Comparison of ENCODE assay signal across 8 cellular contexts in genomic region chr5:17282283-17283120, GRCh38.
DNase-seq lines count a peak whose midpoint lies in the region; ATAC-seq and TF ChIP-seq lines count a peak whose summit lies in the region.

No MANE protein-coding gene starts in this region.

- no peaks in the 10 kb centered on the region for H3K27me3 ChIP-seq in stomach

- peaks cover 3% of the 10 kb centered on the region for H3K9me3 Mint-ChIP-seq in activated naive CD8-positive, alpha-beta T cell treated with anti-CD3 and anti-CD28 coated beads for 36 hours

- ATAC-seq in GM19351 (IDR thresholded peaks at IDR 0.05; ENCODE audit: unreplicated experiment) (peak; percentile 96), HG03159 (IDR thresholded peaks at IDR 0.05; ENCODE audit: unreplicated experiment) (peak; percentile 98), left ventricle myocardium superior (no peak)

- H3K36me3 Mint-ChIP-seq in activated naive CD8-positive, alpha-beta T cell treated with anti-CD3 and anti-CD28 coated beads for 36 hours = no peaks in the 10 kb centered on the region

- no peaks in the 10 kb centered on the region for H3K36me3 ChIP-seq in stomach

- H3K27me3 Mint-ChIP-seq in activated naive CD8-positive, alpha-beta T cell treated with anti-CD3 and anti-CD28 coated beads for 36 hours = no peaks in the 10 kb centered on the region

- TF ChIP-seq POLR2A in stomach (IDR thresholded peaks at IDR 0.05) = no peak

- H3K4me3 ChIP-seq in stomach = no peak overlapping the region

- intact Hi-C loops in stomach (cut with DNase I; ENCODE audit: low total_unique reads) (no loop called here), left ventricle myocardium superior (cut with micrococcal nuclease) (no loop called here)

- WGBS in stomach, 5 donors = 49 to 62% (median 59%) methylated on average over 6 of the region's 6 CpGs

- no peak for TF ChIP-seq EP300 in stomach (IDR thresholded peaks at IDR 0.05)

- peak; percentile 57 for DNase-seq in Ammon's horn (ENCODE audit: low spot score)
- peak; percentile 8 for DNase-seq in activated naive CD8-positive, alpha-beta T cell treated with anti-CD3 and anti-CD28 coated beads for 36 hours
- DNase-seq in stomach = no peak
- no peak for DNase-seq in left ventricle myocardium superior
- no peak for DNase-seq in NCI-H2196 treated with DMSO at 0.1 percent for 48 hours (lab: John Stamatoyannopoulos, UW; ENCODE audit: unreplicated experiment)
- DNase-seq in DMS153 treated with DMSO at 0.1 percent for 48 hours (lab: John Stamatoyannopoulos, UW; ENCODE audit: unreplicated experiment) = no peak

- TF ChIP-seq CTCF in stomach (IDR thresholded peaks at IDR 0.05) = no peak

- H3K27ac ChIP-seq in stomach = no peak overlapping the region

- H3K4me1 ChIP-seq in stomach = no peaks in the 10 kb centered on the region

- peak overlapping the region; percentile 2 for H3K27ac Mint-ChIP-seq in activated naive CD8-positive, alpha-beta T cell treated with anti-CD3 and anti-CD28 coated beads for 36 hours

- peaks cover 2% of the 10 kb centered on the region for H3K4me1 Mint-ChIP-seq in activated naive CD8-positive, alpha-beta T cell treated with anti-CD3 and anti-CD28 coated beads for 36 hours

- no peaks in the 10 kb centered on the region for H3K9me3 ChIP-seq in stomach

- H3K4me3 Mint-ChIP-seq in activated naive CD8-positive, alpha-beta T cell treated with anti-CD3 and anti-CD28 coated beads for 36 hours = no peak overlapping the region

Comparison
In these comparisons a context has a peak if more than half of its experiments do, and no peak if none do; other contexts are left out.
1. DNase-seq: peak in Ammon's horn (single experiment) and activated naive CD8-positive, alpha-beta T cell treated with anti-CD3 and anti-CD28 coated beads for 36 hours (single experiment); none in stomach (single experiment), left ventricle myocardium superior (single experiment), NCI-H2196 treated with DMSO at 0.1 percent for 48 hours (single experiment) and DMS153 treated with DMSO at 0.1 percent for 48 hours (single experiment).